Comparison of ENCODE assay signal across 19 cellular contexts in genomic region chr19:13763300-13763699, GRCh38. TPM values are rescaled to one million over a fixed set of nuclear protein-coding genes. Genes with fewer than 3 reads are reported as not detected.
A peak's percentile ranks its signal among the peaks of the same experiment; 100 is the strongest.
DNase-seq lines count a peak whose midpoint lies in the region; ATAC-seq and TF ChIP-seq lines count a peak whose summit lies in the region.
"Had no signal": no experiment of that assay in that cellular context is flagged by ENCODE, and none has a peak within 500 bp of the region (broad histone marks: within the 10 kb centered on the region; RNA-seq: fewer than 3 reads in every experiment).

No MANE protein-coding gene starts in this region.

- H3K4me3 ChIP-seq in LNCaP clone FGC (ENCODE audit: low read depth, low read length) (peak overlapping the region; percentile 68), osteoblast (ENCODE audit: insufficient read depth, low read length) (no peak overlapping the region)
- H3K4me3 ChIP-seq: hepatocyte had no signal

- H2AFZ ChIP-seq in osteoblast (ENCODE audit: low read length) = no peak overlapping the region
- H2AFZ ChIP-seq: hepatocyte had no signal

- no peaks in the 10 kb centered on the region for H3K9me3 ChIP-seq in osteoblast (ENCODE audit: low read depth, low read length)
- H3K9me3 ChIP-seq: esophagus muscularis mucosa, left lung, neutrophil, tibial nerve had no signal

- H3K4me1 ChIP-seq in osteoblast (ENCODE audit: insufficient read depth, low read length) = peaks cover 9% of the 10 kb centered on the region

- H3K27me3 ChIP-seq in osteoblast (ENCODE audit: insufficient read depth, low read length) = no peaks in the 10 kb centered on the region
- H3K27me3 ChIP-seq: esophagus muscularis mucosa, hepatocyte, left lung, neutrophil, tibial nerve had no signal

- H3K36me3 ChIP-seq in osteoblast (ENCODE audit: insufficient read depth, low read length) = peaks cover 41% of the 10 kb centered on the region

- no peak overlapping the region for H3K4me2 ChIP-seq in osteoblast (ENCODE audit: insufficient read depth, low read length)

- CTCF ChIA-PET in activated CD4-positive, alpha-beta T cell treated with anti-CD3 and anti-CD28 coated beads, Interleukin-2, amount 10 ng/mL, durations not matched to agents 7 days and 5 days (lab: Charles Lee) = no interaction called here

- H3K4me1 Mint-ChIP-seq in activated CD4-positive, alpha-beta T cell treated with anti-CD3 and anti-CD28 coated beads, Interleukin-2, amount 10 ng/mL, durations not matched to agents 7 days and 5 days = peaks cover 23% of the 10 kb centered on the region
- H3K4me1 Mint-ChIP-seq in activated naive CD8-positive, alpha-beta T cell treated with anti-CD3 and anti-CD28 coated beads, Interleukin-2, amount 10 ng/mL, durations not matched to agents 7 days and 5 days = peaks cover 8% of the 10 kb centered on the region

- H3K4me3 Mint-ChIP-seq in activated CD4-positive, alpha-beta T cell treated with anti-CD3 and anti-CD28 coated beads, Interleukin-2, amount 10 ng/mL, durations not matched to agents 7 days and 5 days = peak overlapping the region; percentile 76
- H3K4me3 Mint-ChIP-seq in activated naive CD8-positive, alpha-beta T cell treated with anti-CD3 and anti-CD28 coated beads, Interleukin-2, amount 10 ng/mL, durations not matched to agents 7 days and 5 days = peak overlapping the region; percentile 60

- peaks cover 12% of the 10 kb centered on the region for H4K20me1 ChIP-seq in osteoblast (ENCODE audit: insufficient read depth, low read length)

- H3K36me3 Mint-ChIP-seq in activated CD4-positive, alpha-beta T cell treated with anti-CD3 and anti-CD28 coated beads, Interleukin-2, amount 10 ng/mL, durations not matched to agents 7 days and 5 days (ENCODE audit: low read depth) = peaks cover 20% of the 10 kb centered on the region
- peaks cover 9% of the 10 kb centered on the region for H3K36me3 Mint-ChIP-seq in activated naive CD8-positive, alpha-beta T cell treated with anti-CD3 and anti-CD28 coated beads, Interleukin-2, amount 10 ng/mL, durations not matched to agents 7 days and 5 days

- no peak for DNase-seq in activated CD4-positive, alpha-beta T cell treated with anti-CD3 and anti-CD28 coated beads, Interleukin-2, amount 10 ng/mL, durations not matched to agents 7 days and 5 days
- DNase-seq in activated CD4-positive, alpha-beta T cell treated with anti-CD3 and anti-CD28 coated beads, Interleukin-2, amount 50 U/mL, for 1 hour = no peak
- DNase-seq in LNCaP clone FGC (ENCODE audit: low read depth) = no peak
- no peak for DNase-seq in activated naive CD8-positive, alpha-beta T cell treated with anti-CD3 and anti-CD28 coated beads, Interleukin-2, amount 10 ng/mL, durations not matched to agents 7 days and 5 days
- peak; percentile 61 for DNase-seq in osteoblast (ENCODE audit: insufficient read length, low spot score, missing footprints)
- DNase-seq in SHP77 (lab: John Stamatoyannopoulos, UW) = no peak
- DNase-seq: ACHN, KBM-7, left lung, NCI-H1694 treated with DMSO at 0.1 percent for 48 hours, NCI-H748 treated with DMSO at 0.1 percent for 48 hours, SHP77 treated with DMSO at 0.1 percent for 48 hours had no signal

- peaks cover 30% of the 10 kb centered on the region for H3K79me2 ChIP-seq in osteoblast (ENCODE audit: insufficient read depth, low read length)

- H3K27ac ChIP-seq in osteoblast (ENCODE audit: low read depth, low read length) = no peak overlapping the region
- H3K27ac ChIP-seq: hepatocyte, neutrophil had no signal

- no peaks in the 10 kb centered on the region for H3K9me3 Mint-ChIP-seq in activated CD4-positive, alpha-beta T cell treated with anti-CD3 and anti-CD28 coated beads, Interleukin-2, amount 10 ng/mL, durations not matched to agents 7 days and 5 days
- no peaks in the 10 kb centered on the region for H3K9me3 Mint-ChIP-seq in activated naive CD8-positive, alpha-beta T cell treated with anti-CD3 and anti-CD28 coated beads, Interleukin-2, amount 10 ng/mL, durations not matched to agents 7 days and 5 days

- H3K27ac Mint-ChIP-seq in activated CD4-positive, alpha-beta T cell treated with anti-CD3 and anti-CD28 coated beads, Interleukin-2, amount 10 ng/mL, durations not matched to agents 7 days and 5 days = peak overlapping the region; percentile 70
- H3K27ac Mint-ChIP-seq in activated naive CD8-positive, alpha-beta T cell treated with anti-CD3 and anti-CD28 coated beads, Interleukin-2, amount 10 ng/mL, durations not matched to agents 7 days and 5 days = peak overlapping the region; percentile 62

- TF ChIP-seq CTCF in LNCaP clone FGC (IDR thresholded peaks at IDR 0.05; ENCODE audit: control insufficient read depth, extremely low read depth, insufficient read depth) = no peak
- no peak for TF ChIP-seq CTCF in osteoblast (IDR thresholded peaks at IDR 0.05; ENCODE audit: extremely low read depth, low read depth, low read length)

- POLR2A ChIA-PET in activated CD4-positive, alpha-beta T cell treated with anti-CD3 and anti-CD28 coated beads, Interleukin-2, amount 10 ng/mL, durations not matched to agents 7 days and 5 days (lab: Charles Lee) = no interaction called here
- POLR2A ChIA-PET in activated naive CD8-positive, alpha-beta T cell treated with anti-CD3 and anti-CD28 coated beads, Interleukin-2, amount 10 ng/mL, durations not matched to agents 7 days and 5 days (lab: Charles Lee) = interaction anchor here (0.7 to 3.4 kb wide), 4 partner anchors 10 to 26 kb away, joined by 3 to 25 read pairs (median 4); partner anchors contain the start of gene C19orf53

- H3K27me3 Mint-ChIP-seq in activated CD4-positive, alpha-beta T cell treated with anti-CD3 and anti-CD28 coated beads, Interleukin-2, amount 10 ng/mL, durations not matched to agents 7 days and 5 days = no peaks in the 10 kb centered on the region
- no peaks in the 10 kb centered on the region for H3K27me3 Mint-ChIP-seq in activated naive CD8-positive, alpha-beta T cell treated with anti-CD3 and anti-CD28 coated beads, Interleukin-2, amount 10 ng/mL, durations not matched to agents 7 days and 5 days

- no peak for ATAC-seq in activated naive CD8-positive, alpha-beta T cell treated with anti-CD3 and anti-CD28 coated beads, Interleukin-2, amount 10 ng/mL, durations not matched to agents 7 days and 5 days (ENCODE audit: low read depth)
- ATAC-seq in GM18511 (IDR thresholded peaks at IDR 0.05; ENCODE audit: unreplicated experiment) = no peak
- no peak for ATAC-seq in GM18498 (IDR thresholded peaks at IDR 0.05; ENCODE audit: unreplicated experiment)
- ATAC-seq: activated CD4-positive, CD25-positive, alpha-beta regulatory T cell treated with anti-CD3 and anti-CD28 coated beads, Interleukin-2, amount 50 U/mL, for 24 hours had no signal

RNA-seq across cellular contexts. Expression of gene MRI1, which starts 1.0 kb away (rescaled TPM):
- 10 to 100 TPM; 46.2 to 46.6 TPM for total RNA-seq in activated CD4-positive, alpha-beta T cell treated with anti-CD3 and anti-CD28 coated beads, Interleukin-2, amount 10 ng/mL, durations not matched to agents 7 days and 5 days
- 10 to 100 TPM; 63.5 to 65.3 TPM for total RNA-seq in activated naive CD8-positive, alpha-beta T cell treated with anti-CD3 and anti-CD28 coated beads, Interleukin-2, amount 10 ng/mL, durations not matched to agents 7 days and 5 days
- 33.7 and 35.4 TPM in 2 replicates for total RNA-seq in osteoblast

RNA-seq across cellular contexts. Expression of gene C19orf53, which starts 11.0 kb away (rescaled TPM):
- total RNA-seq in activated CD4-positive, alpha-beta T cell treated with anti-CD3 and anti-CD28 coated beads, Interleukin-2, amount 10 ng/mL, durations not matched to agents 7 days and 5 days = 10 to 100 TPM; 91.3 to 92.5 TPM
- total RNA-seq in activated naive CD8-positive, alpha-beta T cell treated with anti-CD3 and anti-CD28 coated beads, Interleukin-2, amount 10 ng/mL, durations not matched to agents 7 days and 5 days = 10 to 100 TPM; 85.2 to 88.1 TPM
- 33.3 and 34.8 TPM in 2 replicates for total RNA-seq in osteoblast

RNA-seq across cellular contexts. Expression of gene ZSWIM4, which starts 31.9 kb away (rescaled TPM):
- 1 to 10 TPM; 6.0 to 6.2 TPM for total RNA-seq in activated CD4-positive, alpha-beta T cell treated with anti-CD3 and anti-CD28 coated beads, Interleukin-2, amount 10 ng/mL, durations not matched to agents 7 days and 5 days
- 1 to 10 TPM; 9.6 to 9.9 TPM for total RNA-seq in activated naive CD8-positive, alpha-beta T cell treated with anti-CD3 and anti-CD28 coated beads, Interleukin-2, amount 10 ng/mL, durations not matched to agents 7 days and 5 days
- total RNA-seq in osteoblast = 6.8 and 9.0 TPM in 2 replicates
